Comparison of ENCODE assay signal across 8 cellular contexts in the genomic region with DNA sequence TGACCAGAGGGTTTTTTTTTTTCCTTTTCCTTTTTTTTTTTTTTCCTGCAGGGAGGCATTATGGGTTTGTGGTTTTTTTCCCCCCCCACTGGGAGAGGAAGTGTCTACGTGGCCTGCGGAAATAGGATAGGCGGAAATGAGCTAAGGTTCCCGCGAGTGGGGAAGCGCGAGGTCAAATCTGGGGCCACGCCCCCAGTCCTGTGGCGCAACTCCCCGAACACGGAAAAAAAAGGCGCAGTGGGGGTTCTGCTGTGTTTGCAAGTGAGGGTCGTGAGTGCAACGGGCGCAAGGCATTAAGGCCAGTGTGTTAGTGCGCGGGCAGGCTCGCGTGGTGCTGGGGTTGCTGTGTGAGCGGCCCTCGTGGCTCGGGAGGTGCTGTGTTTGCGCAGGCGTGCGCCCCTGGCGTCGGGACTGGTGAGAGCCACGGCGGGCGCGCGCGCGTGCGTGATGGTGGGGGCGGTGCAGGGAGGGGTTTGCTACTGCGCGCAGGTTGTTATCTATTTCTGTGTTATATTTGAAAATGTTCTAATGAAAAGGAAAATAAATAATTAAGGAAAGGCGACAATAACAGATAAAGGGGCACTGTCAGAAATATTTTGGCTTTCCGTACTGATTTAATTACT. TPM values are rescaled to one million over a fixed set of nuclear protein-coding genes. Genes with fewer than 3 reads are reported as not detected.
DNase-seq lines count a peak whose midpoint lies in the region; ATAC-seq and TF ChIP-seq lines count a peak whose summit lies in the region.

No MANE protein-coding gene starts in this region.

- H3K9me3 Mint-ChIP-seq in endothelial cell (ENCODE audit: unreplicated experiment): no peaks in the 10 kb centered on the region

- ATAC-seq in GM19324 (IDR thresholded peaks at IDR 0.05; ENCODE audit: low FRiP score, unreplicated experiment) (peak; percentile 69), HG03439 (IDR thresholded peaks at IDR 0.05; ENCODE audit: unreplicated experiment) (peak; percentile 63)

- H3K4me3 Mint-ChIP-seq in endothelial cell (ENCODE audit: unreplicated experiment): no peak overlapping the region

- H3K4me1 Mint-ChIP-seq in endothelial cell (ENCODE audit: unreplicated experiment): no peaks in the 10 kb centered on the region

- no peaks in the 10 kb centered on the region for H3K9me3 ChIP-seq in mononuclear cell (ENCODE audit: low read depth, low read length)

- peaks cover 7% of the 10 kb centered on the region for H3K36me3 Mint-ChIP-seq in endothelial cell (ENCODE audit: low read depth, unreplicated experiment)

- H3K27me3 ChIP-seq in mononuclear cell (ENCODE audit: insufficient read depth, low read length): no peaks in the 10 kb centered on the region

- peak overlapping the region; percentile 91 for H3K4me3 ChIP-seq in mononuclear cell (ENCODE audit: low read length)

- H3K27me3 Mint-ChIP-seq in endothelial cell (ENCODE audit: unreplicated experiment): no peaks in the 10 kb centered on the region

- peak; percentile 98 for DNase-seq in NCI-H69 (lab: John Stamatoyannopoulos, UW)
- peak; percentile 91 for DNase-seq in activated CD8-positive, alpha-beta memory T cell treated with anti-CD3 and anti-CD28 coated beads for 24 hours
- DNase-seq in endothelial cell (ENCODE audit: low spot score): peak; percentile 72
- DNase-seq in stimulated activated CD8-positive, alpha-beta memory T cell treated with anti-CD3 and anti-CD28 coated beads, Interleukin-2, amount 100 ng/mL, for 1 hour (ENCODE audit: low read depth in 2 of 2): peak; percentile 65 to 79

- peaks cover 9% of the 10 kb centered on the region for H3K4me1 ChIP-seq in mononuclear cell (ENCODE audit: insufficient read depth, low read length)

- TF ChIP-seq CTCF in C4-2B (conservative IDR thresholded peaks at IDR 0.05) (no peak), endothelial cell (IDR thresholded peaks at IDR 0.05; ENCODE audit: unreplicated experiment) (peak; percentile 28)

- peak overlapping the region; percentile 98 for H3K27ac ChIP-seq in C4-2B

- no peak overlapping the region for H3K27ac Mint-ChIP-seq in endothelial cell (ENCODE audit: unreplicated experiment)

RNA-seq across cellular contexts. Expression of a gene that starts 0.7 kb away (rescaled TPM):
- 362 TPM for total RNA-seq in endothelial cell (ENCODE audit: unreplicated experiment)
- 153 TPM for total RNA-seq in mononuclear cell

RNA-seq across cellular contexts. Expression of a gene that starts 23.5 kb away (rescaled TPM):
- not detected for total RNA-seq in endothelial cell (ENCODE audit: unreplicated experiment)
- not detected for total RNA-seq in mononuclear cell

RNA-seq across cellular contexts. Expression of a gene that starts 58.4 kb away (rescaled TPM):
- 12.5 TPM for total RNA-seq in endothelial cell (ENCODE audit: unreplicated experiment)
- total RNA-seq in mononuclear cell: 5.7 TPM

Comparison
In these comparisons a context has a peak if more than half of its experiments do, and no peak if none do; other contexts are left out.
1. Peak in every context shown above with its lines: DNase-seq, ATAC-seq, H3K4me3 ChIP-seq and H3K27ac ChIP-seq.